In the genomic region with DNA sequence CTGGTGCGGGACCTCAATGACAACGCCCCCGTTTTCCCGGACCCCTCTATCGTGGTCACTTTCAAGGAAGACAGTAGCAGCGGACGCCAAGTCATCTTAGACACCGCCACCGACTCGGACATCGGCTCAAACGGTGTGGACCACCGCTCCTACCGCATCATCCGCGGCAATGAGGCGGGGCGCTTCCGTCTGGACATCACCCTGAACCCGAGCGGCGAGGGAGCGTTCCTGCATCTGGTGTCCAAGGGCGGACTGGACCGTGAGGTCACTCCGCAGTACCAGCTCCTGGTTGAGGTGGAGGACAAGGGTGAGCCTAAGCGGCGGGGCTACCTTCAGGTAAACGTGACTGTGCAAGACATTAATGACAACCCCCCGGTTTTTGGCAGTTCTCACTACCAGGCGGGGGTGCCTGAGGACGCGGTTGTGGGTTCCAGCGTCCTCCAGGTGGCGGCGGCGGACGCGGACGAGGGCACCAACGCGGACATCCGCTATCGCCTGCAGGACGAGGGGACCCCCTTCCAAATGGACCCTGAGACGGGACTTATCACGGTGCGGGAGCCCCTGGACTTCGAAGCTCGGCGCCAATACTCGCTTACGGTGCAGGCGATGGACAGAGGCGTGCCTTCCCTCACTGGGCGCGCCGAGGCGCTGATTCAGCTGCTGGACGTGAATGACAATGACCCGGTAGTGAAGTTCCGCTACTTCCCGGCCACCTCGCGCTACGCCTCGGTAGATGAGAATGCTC, we compare ENCODE assay signal across 8 cellular contexts. TPM values are rescaled to one million over a fixed set of nuclear protein-coding genes. Genes with fewer than 3 reads are reported as not detected.
A peak's percentile ranks its signal among the peaks of the same experiment; 100 is the strongest.
DNase-seq lines count a peak whose midpoint lies in the region; ATAC-seq and TF ChIP-seq lines count a peak whose summit lies in the region.

No MANE protein-coding gene starts in this region.

- H3K9ac ChIP-seq in H9 (ENCODE audit: extremely low read depth, insufficient read length, low read length), result no peak overlapping the region

- H3K36me3 ChIP-seq in PC-9 (ENCODE audit: low read depth), result no peaks in the 10 kb centered on the region

- H2BK15ac ChIP-seq in H9 (ENCODE audit: low read depth, low read length), result no peak overlapping the region

- no peak for ATAC-seq in HG02981 (IDR thresholded peaks at IDR 0.05; ENCODE audit: unreplicated experiment)

- H2AK5ac ChIP-seq in H9 (ENCODE audit: insufficient read length, low read length), result no peak overlapping the region

- no CpG with 5 or more reads among the region's 67 CpGs for WGBS in H9 (ENCODE audit: extremely low coverage, insufficient read length, low lambda C conversion rate)

- H3F3A ChIP-seq in PC-9 (ENCODE audit: insufficient read depth, low read depth), result no peaks in the 10 kb centered on the region

- no peak overlapping the region for H2BK20ac ChIP-seq in H9 (ENCODE audit: low read depth, low read length, poor library complexity, severe bottlenecking)

- no peaks in the 10 kb centered on the region; the same call in 1 of the 2 replicates for H3K79me2 ChIP-seq in H9 (ENCODE audit: insufficient read depth, low read length)
- no peaks in the 10 kb centered on the region for H3K79me2 ChIP-seq in PC-9 (ENCODE audit: low read depth)

- no TSS peak for BruUV-seq in PC-9 (replicated peaks; lab: Mats Ljungman, UMichigan)

- no peaks in the 10 kb centered on the region; a peak in 1 of 5 replicates for H3K9me3 Mint-ChIP-seq in H9

- H4K91ac ChIP-seq in H9 (ENCODE audit: insufficient read length, low read depth, low read length), result no peak overlapping the region

- no peak overlapping the region for H3K27ac ChIP-seq in H9 (ENCODE audit: insufficient read length, low read depth, low read length)
- peak overlapping the region in 10 of 21 experiments; percentile 7 to 90 (median 68) for H3K27ac ChIP-seq in skin epidermis
- no peak overlapping the region for H3K27ac ChIP-seq in PC-9

- peaks cover 33% of the 10 kb centered on the region for H3K27me3 Mint-ChIP-seq in H9 (ENCODE audit: low read depth)

- no peak overlapping the region for H4K5ac ChIP-seq in H9 (ENCODE audit: insufficient read length, low read depth, low read length)

- no peak overlapping the region for H3K27ac Mint-ChIP-seq in H9

- H3K27me3 ChIP-seq in H9 (ENCODE audit: insufficient read depth, low read length) (peaks cover 7% of the 10 kb centered on the region; the same call in 1 of the 2 replicates), PC-9 (ENCODE audit: insufficient read depth, low read depth) (0 out of 2 replicates have a peak, but pooled peaks cover 12% of the 10 kb centered on the region)

- H3K4me3 Mint-ChIP-seq in H9, result peak overlapping the region; percentile 92 to 97

- H3K23ac ChIP-seq in H9 (ENCODE audit: insufficient read length, low read depth, low read length), result no peak overlapping the region

- no peak overlapping the region for H3K4ac ChIP-seq in H9 (ENCODE audit: low read depth, low read length)

- no peak overlapping the region for H2BK5ac ChIP-seq in H9 (ENCODE audit: insufficient read length, low read length)

- H3K56ac ChIP-seq in H9 (ENCODE audit: insufficient read length, low read depth, low read length), result no peak overlapping the region

- DNase-seq in AG10803 (ENCODE audit: low read depth), result peak; percentile 30
- DNase-seq in H9, result peak; percentile 64
- DNase-seq in astrocyte of the hippocampus (ENCODE audit: low read depth, low spot score), result peak; percentile 62
- peak; percentile 56 for DNase-seq in islet precursor cell
- DNase-seq in NCI-H774 (lab: John Stamatoyannopoulos, UW), result no peak
- DNase-seq in PC-9, result no peak

- H3T11ph ChIP-seq in H9 (ENCODE audit: low read length), result no peak overlapping the region

- H4K20me1 ChIP-seq in H9 (ENCODE audit: control insufficient read depth, insufficient read depth, insufficient read length) (no peaks in the 10 kb centered on the region), PC-9 (ENCODE audit: insufficient read depth) (no peaks in the 10 kb centered on the region)

- H3K4me3 ChIP-seq in AG10803 (ENCODE audit: low read length) (peak overlapping the region; percentile 94), skin epidermis (peak overlapping the region; percentile 44 to 76 (median 62)), PC-9 (no peak overlapping the region)

- H4K8ac ChIP-seq in H9 (replicated peaks; ENCODE audit: insufficient read length, low read depth, low read length), result no peak overlapping the region

- peak overlapping the region; percentile 76 for H3K4me2 ChIP-seq in H9 (ENCODE audit: insufficient read depth, insufficient read length, low read length)
- no peak overlapping the region for H3K4me2 ChIP-seq in PC-9

- peaks cover 0 to 20% (median 0%) of the 10 kb centered on the region in 3 experiments; a peak in 3 of 7 replicates for H3K36me3 Mint-ChIP-seq in H9 (ENCODE audit: insufficient read depth in 1 of 3, low read depth in 3 of 3)

- H3K23me2 ChIP-seq in H9 (ENCODE audit: insufficient read length, low read depth, low read length, poor library complexity, severe bottlenecking), result peaks cover 27% of the 10 kb centered on the region

- H3K9me3 ChIP-seq in H9 (ENCODE audit: control insufficient read depth, low read depth, low read length) (no peaks in the 10 kb centered on the region), PC-9 (ENCODE audit: insufficient read depth, low read depth) (no peaks in the 10 kb centered on the region)

- intact Hi-C loops in PC-9 (cut with micrococcal nuclease; ENCODE audit: unreplicated experiment), result loop anchor here (10.0 kb wide), 3 partner anchors 198 to 1538 kb away; no protein-coding TSS in a partner anchor

- no peak overlapping the region for H3K14ac ChIP-seq in H9 (ENCODE audit: insufficient read depth, low read length)

- no peak overlapping the region for H2BK120ac ChIP-seq in H9 (ENCODE audit: low read depth, low read length, poor library complexity, severe bottlenecking)

- POLR2A ChIA-PET in PC-9 (lab: Charles Lee; ENCODE audit: unreplicated experiment), result no interaction called here

- H3K4me1 ChIP-seq in H9 (ENCODE audit: insufficient read depth, low read length) (peaks cover 2% of the 10 kb centered on the region; the same call in 1 of the 2 replicates), PC-9 (replicated peaks; ENCODE audit: insufficient read depth) (peaks cover 9% of the 10 kb centered on the region; the same call in 1 of the 2 replicates)

- CTCF ChIA-PET in PC-9 (lab: Charles Lee), result interaction anchor here (0.5 kb wide), 1 partner anchor 270 kb away, joined by 5 read pairs; no protein-coding TSS in a partner anchor

- H3K79me1 ChIP-seq in H9 (ENCODE audit: insufficient read depth, low read depth, low read length, poor library complexity, severe bottlenecking), result no peaks in the 10 kb centered on the region

- no peaks in the 10 kb centered on the region for H3K9me2 ChIP-seq in PC-9 (ENCODE audit: insufficient read depth)

- TF ChIP-seq CTCF in AG10803 (conservative IDR thresholded peaks at IDR 0.05; ENCODE audit: low read length) (no peak; the same call in none of the 2 replicates), H9 (conservative IDR thresholded peaks at IDR 0.05) (peak; percentile 21; the same call in 1 of the 3 replicates), PC-9 (conservative IDR thresholded peaks at IDR 0.05) (no peak)

- H3K18ac ChIP-seq in H9 (ENCODE audit: insufficient read length, low read depth, low read length), result no peak overlapping the region

- H2AFZ ChIP-seq in H9 (ENCODE audit: low read length) (no peak overlapping the region), PC-9 (no peak overlapping the region)

- H2BK12ac ChIP-seq in H9 (ENCODE audit: insufficient read length, low read depth, low read length), result no peak overlapping the region

- peaks cover 30 to 58% of the 10 kb centered on the region in 2 experiments for H3K4me1 Mint-ChIP-seq in H9

RNA-seq across cellular contexts. Expression of a gene that starts 2.2 kb away (rescaled TPM):
- 6.0 and 6.9 TPM in 2 replicates for total RNA-seq in H9 (2021)
- 4.5 and 5.5 TPM in 2 replicates for total RNA-seq in PC-9 (2021)

Comparison
In these comparisons a context has a peak if more than half of its experiments do, and no peak if none do; other contexts are left out.
1. DNase-seq: peak in AG10803 (single experiment), H9 (single experiment), astrocyte of the hippocampus (single experiment) and islet precursor cell (single experiment); none in NCI-H774 (single experiment) and PC-9 (0 of 2).